Comparison of ENCODE assay signal across 8 cellular contexts in the genomic region with DNA sequence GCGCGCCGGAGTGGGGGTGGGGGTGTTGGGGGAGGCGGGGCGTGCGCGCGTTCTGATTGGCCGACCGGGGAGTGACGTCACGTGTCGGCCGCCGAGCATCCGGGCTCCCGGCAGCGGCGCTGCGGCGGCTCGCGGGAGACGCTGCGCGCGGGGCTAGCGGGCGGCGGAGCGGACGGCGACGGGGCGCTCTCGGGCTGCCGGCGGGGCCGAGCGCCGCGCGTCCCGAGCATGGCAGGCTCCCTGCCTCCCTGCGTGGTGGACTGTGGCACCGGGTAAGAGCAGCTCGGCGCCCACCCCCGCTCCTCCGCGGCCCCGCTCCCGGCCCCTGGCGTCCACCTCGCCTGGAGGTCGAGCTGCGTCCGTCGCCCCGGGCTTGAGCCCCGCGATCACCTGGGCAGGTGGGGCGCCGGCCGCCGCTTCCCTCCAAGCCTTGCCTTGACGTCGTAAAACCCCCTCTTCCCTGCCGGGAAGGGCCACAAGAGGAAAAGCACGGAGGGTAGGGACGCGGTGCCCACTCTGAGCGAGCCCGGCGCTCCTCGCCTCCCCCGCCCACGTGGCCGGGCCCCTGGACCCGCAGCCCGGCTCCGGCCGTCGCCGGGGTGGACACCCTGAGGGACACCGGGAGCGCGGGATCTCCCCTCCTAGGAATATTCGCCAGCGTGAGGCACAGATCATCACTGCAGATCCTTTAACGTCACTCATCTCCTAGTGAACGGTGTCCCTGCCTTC. TPM values are rescaled to one million over a fixed set of nuclear protein-coding genes. Genes with fewer than 3 reads are reported as not detected.
DNase-seq lines count a peak whose midpoint lies in the region; ATAC-seq and TF ChIP-seq lines count a peak whose summit lies in the region.

A gene (plus strand): TSS at position 98 of the 729 bp plus-strand sequence. CDS start 131 bp downstream, at position 229.

- POLR2A ChIA-PET in activated CD4-positive, alpha-beta T cell treated with anti-CD3 and anti-CD28 coated beads, Interleukin-2, amount 10 ng/mL, durations not matched to agents 7 days and 5 days (lab: Charles Lee) = no interaction called here

- H3K27me3 Mint-ChIP-seq in activated CD4-positive, alpha-beta T cell treated with anti-CD3 and anti-CD28 coated beads, Interleukin-2, amount 10 ng/mL, durations not matched to agents 7 days and 5 days = no peaks in the 10 kb centered on the region

- H3K36me3 Mint-ChIP-seq in activated CD4-positive, alpha-beta T cell treated with anti-CD3 and anti-CD28 coated beads, Interleukin-2, amount 10 ng/mL, durations not matched to agents 7 days and 5 days (ENCODE audit: low read depth) = peaks cover 2% of the 10 kb centered on the region

- CTCF ChIA-PET in activated CD4-positive, alpha-beta T cell treated with anti-CD3 and anti-CD28 coated beads, Interleukin-2, amount 10 ng/mL, durations not matched to agents 7 days and 5 days (lab: Charles Lee) = no interaction called here

- no peaks in the 10 kb centered on the region for H3K9me3 Mint-ChIP-seq in activated CD4-positive, alpha-beta T cell treated with anti-CD3 and anti-CD28 coated beads, Interleukin-2, amount 10 ng/mL, durations not matched to agents 7 days and 5 days

- H3K27ac ChIP-seq in ACC112 (ENCODE audit: low read depth, low read length) (peak within 1 kb of the TSS; percentile 46), coronary artery (peak within 1 kb of the TSS; percentile 85 to 93)

- peak within 1 kb of the TSS; percentile 95 for H3K27ac Mint-ChIP-seq in activated CD4-positive, alpha-beta T cell treated with anti-CD3 and anti-CD28 coated beads, Interleukin-2, amount 10 ng/mL, durations not matched to agents 7 days and 5 days

- no peaks in the 10 kb centered on the region for H3K27me3 ChIP-seq in ACC112 (ENCODE audit: insufficient read depth, low read length)

- H3K36me3 ChIP-seq in ACC112 (ENCODE audit: insufficient read depth, low read length) = no peaks in the 10 kb centered on the region

- peaks cover 19% of the 10 kb centered on the region for H3K4me1 Mint-ChIP-seq in activated CD4-positive, alpha-beta T cell treated with anti-CD3 and anti-CD28 coated beads, Interleukin-2, amount 10 ng/mL, durations not matched to agents 7 days and 5 days

- ATAC-seq in GM18511 (IDR thresholded peaks at IDR 0.05; ENCODE audit: unreplicated experiment) = peak; percentile 83
- peak; percentile 76 for ATAC-seq in HG02973 (IDR thresholded peaks at IDR 0.05; ENCODE audit: unreplicated experiment)
- ATAC-seq in left lobe of liver = peak; percentile 91

- H3K4me3 Mint-ChIP-seq in activated CD4-positive, alpha-beta T cell treated with anti-CD3 and anti-CD28 coated beads, Interleukin-2, amount 10 ng/mL, durations not matched to agents 7 days and 5 days = peak within 1 kb of the TSS; percentile 89

- H2AFZ ChIP-seq in ACC112 (ENCODE audit: low read length, unreplicated experiment) = peak within 1 kb of the TSS; percentile 84

- H3K79me2 ChIP-seq in ACC112 (ENCODE audit: control insufficient read depth, insufficient read depth, low read length, unreplicated experiment) = peaks cover 16% of the 10 kb centered on the region

- TF ChIP-seq CTCF in coronary artery (IDR thresholded peaks at IDR 0.05) = no peak

- H3K4me3 ChIP-seq in ACC112 (ENCODE audit: low read depth, low read length) = peak within 1 kb of the TSS; percentile 79
- peak within 1 kb of the TSS; percentile 90 for H3K4me3 ChIP-seq in coronary artery

- DNase-seq in NCI-H2196 treated with DMSO at 0.1 percent for 48 hours (lab: John Stamatoyannopoulos, UW; ENCODE audit: unreplicated experiment) (peak; percentile 30), coronary artery (ENCODE audit: low spot score) (peak; percentile 91), left lobe of liver (ENCODE audit: low spot score) (peak; percentile 90)
- peak; percentile 87 for DNase-seq in activated CD4-positive, alpha-beta T cell treated with anti-CD3 and anti-CD28 coated beads, Interleukin-2, amount 10 ng/mL, durations not matched to agents 7 days and 5 days
- DNase-seq in stimulated activated CD4-positive, alpha-beta T cell treated with anti-CD3 and anti-CD28 coated beads, Interleukin-1b, Interleukin-23, amount 100 ng/mL, for 48 hours = peak; percentile 89

- peaks cover 18% of the 10 kb centered on the region for H3K4me1 ChIP-seq in ACC112 (ENCODE audit: control insufficient read depth, insufficient read depth, low read length, unreplicated experiment)

RNA-seq across cellular contexts. Expression of the gene that starts here (rescaled TPM):
- 1 to 10 TPM; 5.4 to 5.6 TPM for total RNA-seq in activated CD4-positive, alpha-beta T cell treated with anti-CD3 and anti-CD28 coated beads, Interleukin-2, amount 10 ng/mL, durations not matched to agents 7 days and 5 days
- 6.5 TPM for total RNA-seq in left lobe of liver

Comparison
In these comparisons a context has a peak if more than half of its experiments do, and no peak if none do; other contexts are left out.
1. Peak in every context shown above with its lines: DNase-seq, ATAC-seq, H3K4me3 ChIP-seq and H3K27ac ChIP-seq.
2. DNase-seq: peak in every context shown above with its lines; median percentile 91 in coronary artery; 90 in left lobe of liver; 89 in stimulated activated CD4-positive, alpha-beta T cell treated with anti-CD3 and anti-CD28 coated beads, Interleukin-1b, Interleukin-23, amount 100 ng/mL, for 48 hours; 87 in activated CD4-positive, alpha-beta T cell treated with anti-CD3 and anti-CD28 coated beads, Interleukin-2, amount 10 ng/mL, durations not matched to agents 7 days and 5 days; 30 in NCI-H2196 treated with DMSO at 0.1 percent for 48 hours.